Comparison of ENCODE assay signal across 1 cellular context in the genomic region with DNA sequence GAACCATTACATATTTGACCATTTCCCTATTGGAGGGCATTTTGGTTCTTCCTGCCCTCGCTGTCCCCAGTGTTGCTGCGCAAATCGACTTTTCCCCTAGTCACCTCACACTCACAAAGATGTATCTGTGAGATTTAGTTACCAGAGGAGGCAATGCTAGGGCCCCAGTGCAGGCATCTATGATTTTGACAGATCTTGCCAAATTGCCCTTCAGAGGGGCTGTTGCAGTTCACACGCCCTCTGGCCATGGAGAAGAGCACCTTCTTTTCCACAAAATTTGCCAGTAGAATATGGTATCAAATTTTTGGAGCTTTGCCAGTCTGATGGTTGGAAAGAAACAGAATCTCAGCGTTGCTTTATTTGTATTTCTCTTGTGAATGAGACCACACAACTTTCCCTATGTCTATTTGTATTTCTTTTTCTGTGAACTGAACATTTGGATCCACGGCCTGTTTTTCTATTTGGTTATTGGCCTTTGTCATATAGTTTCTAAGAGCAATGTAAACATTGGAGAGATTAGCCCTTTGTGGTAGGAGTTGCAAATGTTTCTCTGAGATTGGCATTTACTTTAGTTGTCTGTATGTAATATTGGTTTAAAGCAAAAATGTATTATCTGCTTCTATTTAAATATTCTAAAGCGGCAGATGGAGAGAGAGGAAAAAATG.
A peak's percentile ranks its signal among the peaks of the same experiment; 100 is the strongest.
TF ChIP-seq lines count a peak whose summit lies in the region.

No MANE protein-coding gene starts in this region.

TF ChIP-seq in HepG2, 621 proteins besides CTCF, POLR2A, EP300 and RAD21 (continued from another document):
- TF ChIP-seq AKNA (CRISPR knock-in tag; IDR thresholded peaks at IDR 0.05; ENCODE audit: borderline replicate concordance) (no peak), ZNF567 (CRISPR knock-in tag; IDR thresholded peaks at IDR 0.05; ENCODE audit: borderline replicate concordance) (no peak), ZBTB3 (CRISPR knock-in tag; IDR thresholded peaks at IDR 0.05; ENCODE audit: borderline replicate concordance, low read depth) (no peak), ZNF83 (CRISPR knock-in tag; IDR thresholded peaks at IDR 0.05; ENCODE audit: borderline replicate concordance) (no peak), ZNF792 (CRISPR knock-in tag; IDR thresholded peaks at IDR 0.05) (no peak), SCMH1 (CRISPR knock-in tag; IDR thresholded peaks at IDR 0.05; ENCODE audit: borderline replicate concordance) (no peak), IKZF5 (CRISPR knock-in tag; IDR thresholded peaks at IDR 0.05) (no peak), AFF4 (CRISPR knock-in tag; IDR thresholded peaks at IDR 0.05) (no peak), ZNF350 (CRISPR knock-in tag; IDR thresholded peaks at IDR 0.05; ENCODE audit: borderline replicate concordance, low read depth) (no peak), ZNF407 (CRISPR knock-in tag; IDR thresholded peaks at IDR 0.05; ENCODE audit: not compliant biosample characterization) (no peak), TBP (CRISPR knock-in tag; IDR thresholded peaks at IDR 0.05) (no peak), EEA1 (CRISPR knock-in tag; IDR thresholded peaks at IDR 0.05; ENCODE audit: borderline replicate concordance) (no peak), SIN3A (IDR thresholded peaks at IDR 0.05; ENCODE audit: borderline replicate concordance, low read depth, low read length) (no peak), RNF2 (conservative IDR thresholded peaks at IDR 0.05; ENCODE audit: low read depth) (no peak), ZNF510 (CRISPR knock-in tag; IDR thresholded peaks at IDR 0.05; ENCODE audit: low read depth) (no peak), MLLT10 (CRISPR knock-in tag; IDR thresholded peaks at IDR 0.05) (no peak), HHEX (CRISPR knock-in tag; IDR thresholded peaks at IDR 0.05) (peak; percentile 87), CCDC6 (CRISPR knock-in tag; IDR thresholded peaks at IDR 0.05) (no peak), SAP130 (CRISPR knock-in tag; IDR thresholded peaks at IDR 0.05; ENCODE audit: low read depth) (peak; percentile 61), ZNF225 (CRISPR knock-in tag; IDR thresholded peaks at IDR 0.05) (no peak)
- TF ChIP-seq, protein P1, sequence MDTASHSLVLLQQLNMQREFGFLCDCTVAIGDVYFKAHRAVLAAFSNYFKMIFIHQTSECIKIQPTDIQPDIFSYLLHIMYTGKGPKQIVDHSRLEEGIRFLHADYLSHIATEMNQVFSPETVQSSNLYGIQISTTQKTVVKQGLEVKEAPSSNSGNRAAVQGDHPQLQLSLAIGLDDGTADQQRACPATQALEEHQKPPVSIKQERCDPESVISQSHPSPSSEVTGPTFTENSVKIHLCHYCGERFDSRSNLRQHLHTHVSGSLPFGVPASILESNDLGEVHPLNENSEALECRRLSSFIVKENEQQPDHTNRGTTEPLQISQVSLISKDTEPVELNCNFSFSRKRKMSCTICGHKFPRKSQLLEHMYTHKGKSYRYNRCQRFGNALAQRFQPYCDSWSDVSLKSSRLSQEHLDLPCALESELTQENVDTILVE (CRISPR knock-in tag; IDR thresholded peaks at IDR 0.05): no peak
- TF ChIP-seq, protein P2, sequence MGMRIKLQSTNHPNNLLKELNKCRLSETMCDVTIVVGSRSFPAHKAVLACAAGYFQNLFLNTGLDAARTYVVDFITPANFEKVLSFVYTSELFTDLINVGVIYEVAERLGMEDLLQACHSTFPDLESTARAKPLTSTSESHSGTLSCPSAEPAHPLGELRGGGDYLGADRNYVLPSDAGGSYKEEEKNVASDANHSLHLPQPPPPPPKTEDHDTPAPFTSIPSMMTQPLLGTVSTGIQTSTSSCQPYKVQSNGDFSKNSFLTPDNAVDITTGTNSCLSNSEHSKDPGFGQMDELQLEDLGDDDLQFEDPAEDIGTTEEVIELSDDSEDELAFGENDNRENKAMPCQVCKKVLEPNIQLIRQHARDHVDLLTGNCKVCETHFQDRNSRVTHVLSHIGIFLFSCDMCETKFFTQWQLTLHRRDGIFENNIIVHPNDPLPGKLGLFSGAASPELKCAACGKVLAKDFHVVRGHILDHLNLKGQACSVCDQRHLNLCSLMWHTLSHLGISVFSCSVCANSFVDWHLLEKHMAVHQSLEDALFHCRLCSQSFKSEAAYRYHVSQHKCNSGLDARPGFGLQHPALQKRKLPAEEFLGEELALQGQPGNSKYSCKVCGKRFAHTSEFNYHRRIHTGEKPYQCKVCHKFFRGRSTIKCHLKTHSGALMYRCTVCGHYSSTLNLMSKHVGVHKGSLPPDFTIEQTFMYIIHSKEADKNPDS (CRISPR knock-in tag; IDR thresholded peaks at IDR 0.05): no peak
- TF ChIP-seq, protein P3, sequence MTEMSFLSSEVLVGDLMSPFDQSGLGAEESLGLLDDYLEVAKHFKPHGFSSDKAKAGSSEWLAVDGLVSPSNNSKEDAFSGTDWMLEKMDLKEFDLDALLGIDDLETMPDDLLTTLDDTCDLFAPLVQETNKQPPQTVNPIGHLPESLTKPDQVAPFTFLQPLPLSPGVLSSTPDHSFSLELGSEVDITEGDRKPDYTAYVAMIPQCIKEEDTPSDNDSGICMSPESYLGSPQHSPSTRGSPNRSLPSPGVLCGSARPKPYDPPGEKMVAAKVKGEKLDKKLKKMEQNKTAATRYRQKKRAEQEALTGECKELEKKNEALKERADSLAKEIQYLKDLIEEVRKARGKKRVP (CRISPR knock-in tag; IDR thresholded peaks at IDR 0.05): peak in 1 of 2 experiments; percentile 57; a peak in 1 of 4 replicates
